Comparison of ENCODE assay signal across 3 cellular contexts in genomic region chr17:68047153-68047846, GRCh38.
TF ChIP-seq lines count a peak whose summit lies in the region.

No MANE protein-coding gene starts in this region.

TF ChIP-seq in A549, 52 proteins besides CTCF, POLR2A, EP300 and RAD21:
- no peak for TF ChIP-seq USF2 (IDR thresholded peaks at IDR 0.05)
- TF ChIP-seq, protein P1, sequence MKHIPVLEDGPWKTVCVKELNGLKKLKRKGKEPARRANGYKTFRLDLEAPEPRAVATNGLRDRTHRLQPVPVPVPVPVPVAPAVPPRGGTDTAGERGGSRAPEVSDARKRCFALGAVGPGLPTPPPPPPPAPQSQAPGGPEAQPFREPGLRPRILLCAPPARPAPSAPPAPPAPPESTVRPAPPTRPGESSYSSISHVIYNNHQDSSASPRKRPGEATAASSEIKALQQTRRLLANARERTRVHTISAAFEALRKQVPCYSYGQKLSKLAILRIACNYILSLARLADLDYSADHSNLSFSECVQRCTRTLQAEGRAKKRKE (CRISPR knock-in tag; IDR thresholded peaks at IDR 0.05; ENCODE audit: low read depth) = no peak
- no peak for TF ChIP-seq NFE2L2 (conservative IDR thresholded peaks at IDR 0.05; ENCODE audit: low read length)
- TF ChIP-seq ESRRA (IDR thresholded peaks at IDR 0.05; ENCODE audit: borderline replicate concordance, low read length) = no peak
- no peak for TF ChIP-seq TP53 (CRISPR knock-in tag; IDR thresholded peaks at IDR 0.05)
- no peak for TF ChIP-seq ZC3H11A (IDR thresholded peaks at IDR 0.05)
- no peak for TF ChIP-seq CHD2 (IDR thresholded peaks at IDR 0.05; ENCODE audit: low read length, partially characterized antibody)
- TF ChIP-seq MAX (IDR thresholded peaks at IDR 0.05) = no peak
- 0 out of 2 replicates have a peak, but pooled peaks have one; percentile 30 for TF ChIP-seq FOSB (CRISPR knock-in tag; IDR thresholded peaks at IDR 0.05)
- TF ChIP-seq ZFP36 (IDR thresholded peaks at IDR 0.05; ENCODE audit: borderline replicate concordance, partially characterized antibody) = no peak
- no peak for TF ChIP-seq NPAS2 (CRISPR knock-in tag; IDR thresholded peaks at IDR 0.05; ENCODE audit: borderline replicate concordance)
- no peak for TF ChIP-seq HEYL (CRISPR knock-in tag; IDR thresholded peaks at IDR 0.05)
- TF ChIP-seq HOXA7 (CRISPR knock-in tag; IDR thresholded peaks at IDR 0.05) = peak; percentile 45; the same call in 1 of the 2 replicates
- no peak for TF ChIP-seq HOXB13 (CRISPR knock-in tag; IDR thresholded peaks at IDR 0.05; ENCODE audit: low read depth)
- TF ChIP-seq CEBPB (IDR thresholded peaks at IDR 0.05) = no peak
- TF ChIP-seq, protein P2, sequence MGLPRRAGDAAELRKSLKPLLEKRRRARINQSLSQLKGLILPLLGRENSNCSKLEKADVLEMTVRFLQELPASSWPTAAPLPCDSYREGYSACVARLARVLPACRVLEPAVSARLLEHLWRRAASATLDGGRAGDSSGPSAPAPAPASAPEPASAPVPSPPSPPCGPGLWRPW (IDR thresholded peaks at IDR 0.05) = no peak
- no peak for TF ChIP-seq EHMT2 (IDR thresholded peaks at IDR 0.05; ENCODE audit: low read depth)
- TF ChIP-seq MAFK (IDR thresholded peaks at IDR 0.05; ENCODE audit: partially characterized antibody) = peak; percentile 75
- no peak for TF ChIP-seq HOXB5 (CRISPR knock-in tag; IDR thresholded peaks at IDR 0.05)
- no peak for TF ChIP-seq ZSCAN20 (CRISPR knock-in tag; IDR thresholded peaks at IDR 0.05)
- TF ChIP-seq POLR2AphosphoS2 (conservative IDR thresholded peaks at IDR 0.05; ENCODE audit: low read length) = peak; percentile 79; the same call in 1 of the 2 replicates
- no peak; the same call in 1 of the 2 replicates for TF ChIP-seq RARB (CRISPR knock-in tag; IDR thresholded peaks at IDR 0.05)
- TF ChIP-seq KDM1A (IDR thresholded peaks at IDR 0.05; ENCODE audit: low read depth) = no peak
- peak; percentile 77; the same call in 1 of the 2 replicates for TF ChIP-seq TFCP2L1 (CRISPR knock-in tag; IDR thresholded peaks at IDR 0.05)
- no peak for TF ChIP-seq EHF (CRISPR knock-in tag; IDR thresholded peaks at IDR 0.05)
- no peak for TF ChIP-seq JUNB (IDR thresholded peaks at IDR 0.05)

TF ChIP-seq in GM12891, 5 proteins besides CTCF, POLR2A, EP300 and RAD21:
- TF ChIP-seq POU2F2 (IDR thresholded peaks at IDR 0.05; ENCODE audit: low read depth, low read length) = no peak

TF ChIP-seq in GM12878, 131 proteins besides CTCF, POLR2A, EP300 and RAD21:
- TF ChIP-seq, protein P3, sequence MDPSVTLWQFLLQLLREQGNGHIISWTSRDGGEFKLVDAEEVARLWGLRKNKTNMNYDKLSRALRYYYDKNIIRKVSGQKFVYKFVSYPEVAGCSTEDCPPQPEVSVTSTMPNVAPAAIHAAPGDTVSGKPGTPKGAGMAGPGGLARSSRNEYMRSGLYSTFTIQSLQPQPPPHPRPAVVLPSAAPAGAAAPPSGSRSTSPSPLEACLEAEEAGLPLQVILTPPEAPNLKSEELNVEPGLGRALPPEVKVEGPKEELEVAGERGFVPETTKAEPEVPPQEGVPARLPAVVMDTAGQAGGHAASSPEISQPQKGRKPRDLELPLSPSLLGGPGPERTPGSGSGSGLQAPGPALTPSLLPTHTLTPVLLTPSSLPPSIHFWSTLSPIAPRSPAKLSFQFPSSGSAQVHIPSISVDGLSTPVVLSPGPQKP (IDR thresholded peaks at IDR 0.05; ENCODE audit: low read depth, low read length) = no peak
- TF ChIP-seq YBX1 (IDR thresholded peaks at IDR 0.05) (no peak), POLR2AphosphoS5 (IDR thresholded peaks at IDR 0.05; ENCODE audit: low read length) (0 out of 2 replicates have a peak, but pooled peaks have one; percentile 34)
